Comparison of ENCODE assay signal across 7 cellular contexts in the genomic region with DNA sequence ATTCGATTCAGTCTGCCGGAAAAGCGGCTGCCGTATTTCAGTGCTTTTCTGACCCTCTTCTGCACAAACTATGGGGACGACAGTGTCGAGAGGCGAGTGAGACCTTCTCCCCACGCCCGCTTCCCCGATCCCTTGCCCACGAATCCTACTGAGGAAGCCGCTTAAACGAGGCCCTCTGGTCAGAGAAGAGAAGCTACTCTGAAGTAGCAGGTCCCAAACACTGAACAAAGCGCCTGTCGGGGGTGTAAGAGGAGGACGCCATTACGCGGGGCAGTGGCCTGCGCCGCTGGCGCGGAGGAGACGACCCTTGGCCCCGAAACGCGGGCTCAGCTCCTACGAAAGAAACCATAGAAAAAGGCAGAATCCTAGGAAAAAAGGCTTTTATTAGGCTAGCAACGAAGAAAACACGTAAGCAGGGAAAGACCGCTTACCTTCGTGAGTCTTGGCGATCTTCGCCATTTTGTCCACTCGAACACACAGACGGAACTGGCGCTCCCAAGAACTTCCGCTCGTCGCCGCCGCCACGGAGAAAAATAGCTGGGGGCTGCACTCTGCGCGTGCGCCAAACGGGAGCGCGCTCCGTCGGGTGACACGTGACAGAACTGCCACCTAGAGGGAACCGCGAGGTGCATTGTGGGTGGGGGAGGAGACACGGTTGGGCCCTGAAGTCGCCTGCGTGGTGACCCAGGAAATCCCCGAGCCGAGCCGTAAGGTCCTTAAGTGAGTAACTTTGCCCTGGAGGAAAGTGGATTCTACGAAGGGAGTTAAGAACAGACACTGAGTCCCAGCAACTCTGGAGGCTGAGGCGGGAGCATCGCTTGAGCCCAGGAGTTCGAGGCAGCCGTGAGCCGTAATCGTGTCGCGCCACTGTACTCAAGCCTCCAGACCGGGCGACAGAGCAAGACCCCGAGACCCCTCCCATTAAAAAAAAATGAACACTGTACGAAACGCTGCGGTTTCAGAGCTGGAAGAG. TPM values are rescaled to one million over a fixed set of nuclear protein-coding genes. Genes with fewer than 3 reads are reported as not detected.
DNase-seq lines count a peak whose midpoint lies in the region; ATAC-seq and TF ChIP-seq lines count a peak whose summit lies in the region.

A gene with protein sequence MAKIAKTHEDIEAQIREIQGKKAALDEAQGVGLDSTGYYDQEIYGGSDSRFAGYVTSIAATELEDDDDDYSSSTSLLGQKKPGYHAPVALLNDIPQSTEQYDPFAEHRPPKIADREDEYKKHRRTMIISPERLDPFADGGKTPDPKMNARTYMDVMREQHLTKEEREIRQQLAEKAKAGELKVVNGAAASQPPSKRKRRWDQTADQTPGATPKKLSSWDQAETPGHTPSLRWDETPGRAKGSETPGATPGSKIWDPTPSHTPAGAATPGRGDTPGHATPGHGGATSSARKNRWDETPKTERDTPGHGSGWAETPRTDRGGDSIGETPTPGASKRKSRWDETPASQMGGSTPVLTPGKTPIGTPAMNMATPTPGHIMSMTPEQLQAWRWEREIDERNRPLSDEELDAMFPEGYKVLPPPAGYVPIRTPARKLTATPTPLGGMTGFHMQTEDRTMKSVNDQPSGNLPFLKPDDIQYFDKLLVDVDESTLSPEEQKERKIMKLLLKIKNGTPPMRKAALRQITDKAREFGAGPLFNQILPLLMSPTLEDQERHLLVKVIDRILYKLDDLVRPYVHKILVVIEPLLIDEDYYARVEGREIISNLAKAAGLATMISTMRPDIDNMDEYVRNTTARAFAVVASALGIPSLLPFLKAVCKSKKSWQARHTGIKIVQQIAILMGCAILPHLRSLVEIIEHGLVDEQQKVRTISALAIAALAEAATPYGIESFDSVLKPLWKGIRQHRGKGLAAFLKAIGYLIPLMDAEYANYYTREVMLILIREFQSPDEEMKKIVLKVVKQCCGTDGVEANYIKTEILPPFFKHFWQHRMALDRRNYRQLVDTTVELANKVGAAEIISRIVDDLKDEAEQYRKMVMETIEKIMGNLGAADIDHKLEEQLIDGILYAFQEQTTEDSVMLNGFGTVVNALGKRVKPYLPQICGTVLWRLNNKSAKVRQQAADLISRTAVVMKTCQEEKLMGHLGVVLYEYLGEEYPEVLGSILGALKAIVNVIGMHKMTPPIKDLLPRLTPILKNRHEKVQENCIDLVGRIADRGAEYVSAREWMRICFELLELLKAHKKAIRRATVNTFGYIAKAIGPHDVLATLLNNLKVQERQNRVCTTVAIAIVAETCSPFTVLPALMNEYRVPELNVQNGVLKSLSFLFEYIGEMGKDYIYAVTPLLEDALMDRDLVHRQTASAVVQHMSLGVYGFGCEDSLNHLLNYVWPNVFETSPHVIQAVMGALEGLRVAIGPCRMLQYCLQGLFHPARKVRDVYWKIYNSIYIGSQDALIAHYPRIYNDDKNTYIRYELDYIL (minus strand): TSS at position 488 of the 973 bp plus-strand sequence. CDS start 29 bp downstream, at position 459.

- H3K4me1 ChIP-seq in hepatocyte (ENCODE audit: insufficient read depth): peaks cover 16% of the 10 kb centered on the region

- no peaks in the 10 kb centered on the region for H3K27me3 ChIP-seq in hepatocyte

- DNase-seq in NCI-H2081 (lab: John Stamatoyannopoulos, UW): peak; percentile 96 to 98
- peak; percentile 94 for DNase-seq in T1000 (lab: John Stamatoyannopoulos, UW)
- DNase-seq in astrocyte of the hippocampus (ENCODE audit: low read depth, low spot score): peak; percentile 99
- DNase-seq in hepatocyte (ENCODE audit: low spot score): peak; percentile 99
- peak; percentile 97 for DNase-seq in renal cortical epithelial cell (ENCODE audit: low read depth)

- no peaks in the 10 kb centered on the region for H3K9me3 ChIP-seq in hepatocyte (ENCODE audit: low read depth)

- H3K9me2 ChIP-seq in hepatocyte (replicated peaks; ENCODE audit: insufficient read depth): no peaks in the 10 kb centered on the region

- peak; percentile 74 for ATAC-seq in GM18508 (IDR thresholded peaks at IDR 0.05; ENCODE audit: insufficient read depth, unreplicated experiment)
- peak; percentile 90 for ATAC-seq in HG03025 (IDR thresholded peaks at IDR 0.05; ENCODE audit: low FRiP score, unreplicated experiment)

- peaks cover 58% of the 10 kb centered on the region for H3K79me2 ChIP-seq in hepatocyte

- peak within 1 kb of the TSS; percentile 85 for H3K4me2 ChIP-seq in hepatocyte

- H3K36me3 ChIP-seq in hepatocyte (replicated peaks; ENCODE audit: insufficient read depth, low read depth): no peaks in the 10 kb centered on the region

- peak within 1 kb of the TSS; percentile 98 for H3K27ac ChIP-seq in hepatocyte

- peaks cover 41% of the 10 kb centered on the region for H4K20me1 ChIP-seq in hepatocyte (ENCODE audit: insufficient read depth, poor library complexity, severe bottlenecking)

- H2AFZ ChIP-seq in hepatocyte: peak within 1 kb of the TSS; percentile 73

- 1% methylated on average over 74 of the region's 74 CpGs for WGBS in hepatocyte (ENCODE audit: low lambda C conversion rate, missing lambda C conversion rate)

- peak within 1 kb of the TSS; percentile 97 for H3K4me3 ChIP-seq in hepatocyte

- no peak for TF ChIP-seq CTCF in hepatocyte (IDR thresholded peaks at IDR 0.05; ENCODE audit: poor library complexity)

RNA-seq across cellular contexts. Expression of the gene that starts here (rescaled TPM):
- total RNA-seq in hepatocyte (232 and 321 TPM in 2 replicates), renal cortical epithelial cell (167 and 258 TPM in 2 replicates)
- 161 and 165 TPM in 2 replicates for polyA plus RNA-seq in hepatocyte

Comparison
In these comparisons a context has a peak if more than half of its experiments do, and no peak if none do; other contexts are left out.
1. Peak in every context shown above with its lines: DNase-seq, ATAC-seq, H3K4me3 ChIP-seq and H3K27ac ChIP-seq.